ENCODE assay signal across 8 cellular contexts in genomic region chr18:63848159-63848558, GRCh38. TPM values are rescaled to one million over a fixed set of nuclear protein-coding genes. Genes with fewer than 3 reads are reported as not detected.
DNase-seq lines count a peak whose midpoint lies in the region; ATAC-seq, FAIRE-seq and TF ChIP-seq lines count a peak whose summit lies in the region.

No MANE protein-coding gene starts in this region.

- H3K4ac ChIP-seq in trophoblast cell (ENCODE audit: low read depth, low read length) = no peak overlapping the region

- no peak for TF ChIP-seq POLR2A in erythroblast (IDR thresholded peaks at IDR 0.05; ENCODE audit: low read length)

- H3K36me3 ChIP-seq in trophoblast cell (ENCODE audit: control insufficient read depth in 1 of 2, insufficient read depth in 2 of 2, low read length in 2 of 2) = no peaks in the 10 kb centered on the region

- no peaks in the 10 kb centered on the region for H3K36me3 Mint-ChIP-seq in effector memory CD8-positive, alpha-beta T cell (ENCODE audit: insufficient read depth)

- H2BK12ac ChIP-seq in trophoblast cell (ENCODE audit: low read length) = no peak overlapping the region

- no peaks in the 10 kb centered on the region for H3K27me3 ChIP-seq in trophoblast cell (ENCODE audit: insufficient read depth, low read length)

- no peak overlapping the region for H3K27ac ChIP-seq in trophoblast cell (ENCODE audit: low read depth, low read length)

- no peaks in the 10 kb centered on the region for H3K4me1 ChIP-seq in trophoblast cell (ENCODE audit: control insufficient read depth in 1 of 2, insufficient read depth in 2 of 2, low read length in 2 of 2)

- no peak overlapping the region for H2BK120ac ChIP-seq in trophoblast cell (ENCODE audit: insufficient read depth, low read length, poor library complexity)

- no peaks in the 10 kb centered on the region for H3K4me1 Mint-ChIP-seq in effector memory CD8-positive, alpha-beta T cell (ENCODE audit: low read depth in 2 of 2)

- H3K9me3 Mint-ChIP-seq in effector memory CD8-positive, alpha-beta T cell = no peaks in the 10 kb centered on the region

- no peak overlapping the region for H3K4me3 Mint-ChIP-seq in effector memory CD8-positive, alpha-beta T cell

- H4K91ac ChIP-seq in trophoblast cell (ENCODE audit: low read depth, low read length) = no peak overlapping the region

- no peaks in the 10 kb centered on the region for H3K79me2 ChIP-seq in trophoblast cell (ENCODE audit: control insufficient read depth, insufficient read depth, low read length, poor library complexity)

- no CpG with 5 or more reads among the region's 2 CpGs for WGBS in trophoblast cell (ENCODE audit: extremely low coverage, insufficient coverage, insufficient read length)

- no peaks in the 10 kb centered on the region for H3K9me3 ChIP-seq in trophoblast cell (ENCODE audit: insufficient read depth, low read depth, low read length)

- peak; percentile 68 for TF ChIP-seq CTCF in AG09319 (IDR thresholded peaks at IDR 0.05; ENCODE audit: low read depth, low read length)

- H3K27me3 Mint-ChIP-seq in effector memory CD8-positive, alpha-beta T cell = peaks cover 28 to 29% of the 10 kb centered on the region in 2 donors

- no peak overlapping the region for H3K4me2 ChIP-seq in trophoblast cell (ENCODE audit: low read length)

- peak; percentile 79 for FAIRE-seq in GM18507 (lab: Jason Lieb, UNC)

- no peak overlapping the region for H2AFZ ChIP-seq in trophoblast cell (ENCODE audit: insufficient read depth, low read length, poor library complexity)

- ATAC-seq in HG02970 (IDR thresholded peaks at IDR 0.05; ENCODE audit: low FRiP score, unreplicated experiment) = no peak
- no peak for ATAC-seq in effector memory CD8-positive, alpha-beta T cell (replicated peaks)

- DNase-seq in AG09319 (ENCODE audit: extremely low read depth, low read depth) (peak; percentile 23), GM18507 (ENCODE audit: extremely low spot score, insufficient read length, low read depth) (no peak), HT-29 (ENCODE audit: low spot score) (peak; percentile 68), OCI-M1 (lab: John Stamatoyannopoulos, UW) (peak; percentile 72), erythroblast (lab: John Stamatoyannopoulos, UW) (peak; percentile 39 to 59), trophoblast cell (peak; percentile 42 to 87)
- no peak for DNase-seq in effector memory CD8-positive, alpha-beta T cell

- no peak overlapping the region for H3K18ac ChIP-seq in trophoblast cell (ENCODE audit: low read length)

- H2BK5ac ChIP-seq in trophoblast cell (ENCODE audit: low read depth, low read length, poor library complexity) = no peak overlapping the region

- H3K9ac ChIP-seq in trophoblast cell (ENCODE audit: low read length) = no peak overlapping the region

- H2AK5ac ChIP-seq in trophoblast cell (ENCODE audit: low read length) = no peak overlapping the region

- H3K14ac ChIP-seq in trophoblast cell (ENCODE audit: low read length) = no peak overlapping the region

- no peak overlapping the region for H3K4me3 ChIP-seq in trophoblast cell (ENCODE audit: low read depth, low read length)

- H3K23ac ChIP-seq in trophoblast cell (ENCODE audit: low read length) = no peak overlapping the region

- no peak overlapping the region for H3K27ac Mint-ChIP-seq in effector memory CD8-positive, alpha-beta T cell

- no peak overlapping the region for H4K8ac ChIP-seq in trophoblast cell (ENCODE audit: low read depth, low read length)

- no peaks in the 10 kb centered on the region for H3K79me1 ChIP-seq in trophoblast cell (ENCODE audit: low read length)

- H4K12ac ChIP-seq in trophoblast cell (ENCODE audit: low read depth, low read length) = no peak overlapping the region

RNA-seq across cellular contexts. Expression of gene SERPINB2, which starts 39.3 kb away (rescaled TPM):
- total RNA-seq in HT-29 (2014; rRNA removed; shearing (Covaris generic)) = not detected in 2 replicates
- 0.76 and 0.83 TPM in 2 replicates for polyA plus RNA-seq in trophoblast cell (2013)

RNA-seq across cellular contexts. Expression of gene SERPINB10, which starts 59.6 kb away (rescaled TPM):
- total RNA-seq in HT-29 (2014; rRNA removed; shearing (Covaris generic)) = not detected in 2 replicates
- not detected in 2 replicates for polyA plus RNA-seq in trophoblast cell (2013)

Comparison
In these comparisons a context has a peak if more than half of its experiments do, and no peak if none do; other contexts are left out.
1. DNase-seq: peak in AG09319 (single experiment), HT-29 (single experiment), OCI-M1 (single experiment), erythroblast (2 of 2) and trophoblast cell (2 of 2); none in GM18507 (single experiment) and effector memory CD8-positive, alpha-beta T cell (0 of 3).